Comparison of ENCODE assay signal across 15 cellular contexts in the genomic region with DNA sequence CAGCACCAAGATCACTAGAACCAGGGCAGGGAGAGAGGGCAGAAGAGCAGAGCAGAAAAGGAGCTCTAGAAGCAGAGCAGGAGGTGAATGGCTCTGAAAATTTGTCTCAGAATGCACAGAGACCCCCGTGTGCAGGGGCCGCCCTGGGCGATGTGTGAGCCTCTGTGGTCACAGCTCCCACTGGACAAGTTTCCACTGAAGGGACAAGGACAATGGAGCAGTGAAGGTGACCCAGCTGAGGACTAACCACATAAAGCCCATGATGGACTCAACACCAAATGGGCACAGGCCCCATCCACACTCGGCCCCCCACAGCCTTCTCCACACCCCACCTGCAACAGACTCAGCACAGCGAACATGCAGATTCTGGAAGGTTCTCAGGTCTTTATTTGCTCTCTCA. TPM values are rescaled to one million over a fixed set of nuclear protein-coding genes. Genes with fewer than 3 reads are reported as not detected.
DNase-seq lines count a peak whose midpoint lies in the region; ATAC-seq and TF ChIP-seq lines count a peak whose summit lies in the region.
"Had no signal": no experiment of that assay in that cellular context is flagged by ENCODE, and none has a peak within 500 bp of the region (broad histone marks: within the 10 kb centered on the region; RNA-seq: fewer than 3 reads in every experiment).

No MANE protein-coding gene starts in this region.

- WGBS in spleen, 5 donors: 51 to 80% (median 61%) methylated on average over 5 of the region's 5 CpGs

- no peaks in the 10 kb centered on the region for H3K9me3 Mint-ChIP-seq in activated naive CD4-positive, alpha-beta T cell treated with anti-CD3 and anti-CD28 coated beads for 36 hours
- H3K9me3 Mint-ChIP-seq in IgD-negative memory B cell: no peaks in the 10 kb centered on the region
- no peaks in the 10 kb centered on the region for H3K9me3 Mint-ChIP-seq in activated naive CD8-positive, alpha-beta T cell treated with anti-CD3 and anti-CD28 coated beads, Interleukin-2, amount 50 U/mL, for 24 hours

- H3K36me3 ChIP-seq in spleen: peaks cover 0 to 41% (median 27%) of the 10 kb centered on the region in 6 donors

- H3K36me3 Mint-ChIP-seq in activated naive CD4-positive, alpha-beta T cell treated with anti-CD3 and anti-CD28 coated beads for 36 hours (ENCODE audit: low read depth): peaks cover 41% of the 10 kb centered on the region
- peaks cover 11% of the 10 kb centered on the region for H3K36me3 Mint-ChIP-seq in IgD-negative memory B cell
- H3K36me3 Mint-ChIP-seq in activated naive CD8-positive, alpha-beta T cell treated with anti-CD3 and anti-CD28 coated beads, Interleukin-2, amount 50 U/mL, for 24 hours (ENCODE audit: low read depth): peaks cover 35% of the 10 kb centered on the region

- in situ Hi-C loops in KBM-7 (cut with MboI; ENCODE audit: low pct_unique_long_range_greater_than_20kb, low sequenced_read_pairs): no loop called here

- H3K4me1 ChIP-seq in spleen: peaks cover 19 to 57% (median 43%) of the 10 kb centered on the region in 6 donors

- no peak for ATAC-seq in activated naive CD8-positive, alpha-beta T cell treated with anti-CD3 and anti-CD28 coated beads, Interleukin-2, amount 50 U/mL, for 24 hours
- ATAC-seq: upper lobe of right lung had no signal

- H3K27me3 Mint-ChIP-seq in activated naive CD4-positive, alpha-beta T cell treated with anti-CD3 and anti-CD28 coated beads for 36 hours (ENCODE audit: low read depth): no peaks in the 10 kb centered on the region
- no peaks in the 10 kb centered on the region for H3K27me3 Mint-ChIP-seq in IgD-negative memory B cell
- H3K27me3 Mint-ChIP-seq in activated naive CD8-positive, alpha-beta T cell treated with anti-CD3 and anti-CD28 coated beads, Interleukin-2, amount 50 U/mL, for 24 hours: no peaks in the 10 kb centered on the region

- no peak for TF ChIP-seq CTCF in spleen (IDR thresholded peaks at IDR 0.05 in 8 of 11, conservative IDR thresholded peaks at IDR 0.05 in 3 of 11)

- H3K9me3 ChIP-seq in spleen: no peaks in the 10 kb centered on the region
- H3K9me3 ChIP-seq: sigmoid colon, upper lobe of right lung had no signal

- H3K4me3 Mint-ChIP-seq in activated naive CD4-positive, alpha-beta T cell treated with anti-CD3 and anti-CD28 coated beads for 36 hours: peak overlapping the region; percentile 97
- peak overlapping the region; percentile 95 to 99 (median 98) for H3K4me3 Mint-ChIP-seq in IgD-negative memory B cell
- peak overlapping the region; percentile 96 for H3K4me3 Mint-ChIP-seq in activated naive CD8-positive, alpha-beta T cell treated with anti-CD3 and anti-CD28 coated beads, Interleukin-2, amount 50 U/mL, for 24 hours

- TF ChIP-seq POLR2A in spleen (IDR thresholded peaks at IDR 0.05): no peak

- H3K27ac ChIP-seq in spleen: peak overlapping the region in 4 of 8 donors; percentile 5 to 46 (median 26)
- H3K27ac ChIP-seq: sigmoid colon, upper lobe of right lung had no signal

- H3K4me3 ChIP-seq in spleen: peak overlapping the region in 7 of 8 donors; percentile 62 to 87 (median 73)
- H3K4me3 ChIP-seq: lung, sigmoid colon had no signal

- peak overlapping the region; percentile 57 for H3K27ac Mint-ChIP-seq in activated naive CD4-positive, alpha-beta T cell treated with anti-CD3 and anti-CD28 coated beads for 36 hours
- peak overlapping the region; percentile 91 to 100 (median 100) for H3K27ac Mint-ChIP-seq in IgD-negative memory B cell
- H3K27ac Mint-ChIP-seq in activated naive CD8-positive, alpha-beta T cell treated with anti-CD3 and anti-CD28 coated beads, Interleukin-2, amount 50 U/mL, for 24 hours: peak overlapping the region; percentile 88

- CTCF ChIA-PET in activated naive CD4-positive, alpha-beta T cell treated with anti-CD3 and anti-CD28 coated beads for 36 hours (lab: Charles Lee): interaction anchor here (2.4 kb wide), 1 partner anchor 13 kb away, joined by 11 read pairs; no protein-coding TSS in a partner anchor

- H3K4me1 Mint-ChIP-seq in activated naive CD4-positive, alpha-beta T cell treated with anti-CD3 and anti-CD28 coated beads for 36 hours (ENCODE audit: low read depth): peaks cover 50% of the 10 kb centered on the region
- H3K4me1 Mint-ChIP-seq in IgD-negative memory B cell: peaks cover 51 to 66% (median 57%) of the 10 kb centered on the region in 3 donors
- peaks cover 58% of the 10 kb centered on the region for H3K4me1 Mint-ChIP-seq in activated naive CD8-positive, alpha-beta T cell treated with anti-CD3 and anti-CD28 coated beads, Interleukin-2, amount 50 U/mL, for 24 hours

- intact Hi-C loops in activated naive CD4-positive, alpha-beta T cell treated with anti-CD3 and anti-CD28 coated beads for 36 hours (cut with micrococcal nuclease): no loop called here
- intact Hi-C loops in spleen (cut with DNase I; ENCODE audit: low total_unique reads): loop anchor here (5.0 kb wide), 1 partner anchor 81 kb away; a partner anchor contains a TSS

- H3K27me3 ChIP-seq in spleen (replicated peaks in 1 of 7): no peaks in the 10 kb centered on the region
- H3K27me3 ChIP-seq: sigmoid colon, upper lobe of right lung had no signal

- no peak for DNase-seq in activated naive CD4-positive, alpha-beta T cell treated with anti-CD3 and anti-CD28 coated beads for 36 hours
- no peak for DNase-seq in activated naive CD4-positive, alpha-beta T cell treated with anti-CD3 and anti-CD28 coated beads, Interleukin-2, amount 50 U/mL, for 16 hours
- no peak for DNase-seq in activated naive CD8-positive, alpha-beta T cell treated with anti-CD3 and anti-CD28 coated beads, Interleukin-2, amount 50 U/mL, for 24 hours
- DNase-seq in spleen (no peak), kidney tubule cell (ENCODE audit: low spot score) (no peak), GDM1 (lab: John Stamatoyannopoulos, UW) (no peak), KBM-7 (no peak)
- DNase-seq: cerebellar nuclear complex; H7; NCI-H1048; NK-92 treated with Interleukin-12 subunit alpha and Interleukin-12 subunit beta, amount 100 ng/mL, for 24 hours; sigmoid colon; upper lobe of right lung had no signal

RNA-seq across cellular contexts. Expression of a gene that starts 3.5 kb away (rescaled TPM):
- total RNA-seq in activated naive CD4-positive, alpha-beta T cell treated with anti-CD3 and anti-CD28 coated beads for 36 hours: 1,000 to 10,000 TPM; 3,225 to 3,295 TPM
- 6,901 TPM for polyA plus RNA-seq in IgD-negative memory B cell
- total RNA-seq in spleen: 1,000 to 10,000 TPM; 3,415 to 5,675 (median 4,969) TPM
- 1,000 to 10,000 TPM; 2,503 to 3,140 (median 2,736) TPM for polyA plus RNA-seq in spleen

RNA-seq across cellular contexts. Expression of a gene that starts 49.9 kb away (rescaled TPM):
- 10 to 100 TPM; 10.2 to 10.4 TPM for total RNA-seq in activated naive CD4-positive, alpha-beta T cell treated with anti-CD3 and anti-CD28 coated beads for 36 hours
- 9.2 TPM for polyA plus RNA-seq in IgD-negative memory B cell
- 10 to 100 TPM; 14.6 to 19.7 (median 15.2) TPM for total RNA-seq in spleen
- polyA plus RNA-seq in spleen: 10 to 100 TPM in 2 of 3 donors, 1 to 10 TPM in 1; 7.8 to 27.4 (median 17.0) TPM
